2 cellular contexts compared by ENCODE assay signal in genomic region chr5:180074462-180074861, GRCh38.
A peak's percentile ranks its signal among the peaks of the same experiment; 100 is the strongest.
TF ChIP-seq lines count a peak whose summit lies in the region.

No MANE protein-coding gene starts in this region.

TF ChIP-seq in K562, 482 proteins besides CTCF, POLR2A, EP300 and RAD21:
- TF ChIP-seq HNRNPL (IDR thresholded peaks at IDR 0.05; ENCODE audit: low read depth, low read length) (no peak), ESRRA (IDR thresholded peaks at IDR 0.05; ENCODE audit: borderline replicate concordance, low read depth) (peak; percentile 90), SLC30A9 (CRISPR knock-in tag; IDR thresholded peaks at IDR 0.05) (no peak), MITF (IDR thresholded peaks at IDR 0.05) (no peak), POLR2H (tag; IDR thresholded peaks at IDR 0.05; ENCODE audit: low read depth) (no peak), ZNF41 (CRISPR knock-in tag; conservative IDR thresholded peaks at IDR 0.05) (no peak)
- TF ChIP-seq, protein P1, sequence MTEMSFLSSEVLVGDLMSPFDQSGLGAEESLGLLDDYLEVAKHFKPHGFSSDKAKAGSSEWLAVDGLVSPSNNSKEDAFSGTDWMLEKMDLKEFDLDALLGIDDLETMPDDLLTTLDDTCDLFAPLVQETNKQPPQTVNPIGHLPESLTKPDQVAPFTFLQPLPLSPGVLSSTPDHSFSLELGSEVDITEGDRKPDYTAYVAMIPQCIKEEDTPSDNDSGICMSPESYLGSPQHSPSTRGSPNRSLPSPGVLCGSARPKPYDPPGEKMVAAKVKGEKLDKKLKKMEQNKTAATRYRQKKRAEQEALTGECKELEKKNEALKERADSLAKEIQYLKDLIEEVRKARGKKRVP (CRISPR knock-in tag; IDR thresholded peaks at IDR 0.05), result no peak
TF ChIP-seq in K562: peak in this region for 1.

TF ChIP-seq in HepG2, 621 proteins besides CTCF, POLR2A, EP300 and RAD21:
- TF ChIP-seq, protein P2, sequence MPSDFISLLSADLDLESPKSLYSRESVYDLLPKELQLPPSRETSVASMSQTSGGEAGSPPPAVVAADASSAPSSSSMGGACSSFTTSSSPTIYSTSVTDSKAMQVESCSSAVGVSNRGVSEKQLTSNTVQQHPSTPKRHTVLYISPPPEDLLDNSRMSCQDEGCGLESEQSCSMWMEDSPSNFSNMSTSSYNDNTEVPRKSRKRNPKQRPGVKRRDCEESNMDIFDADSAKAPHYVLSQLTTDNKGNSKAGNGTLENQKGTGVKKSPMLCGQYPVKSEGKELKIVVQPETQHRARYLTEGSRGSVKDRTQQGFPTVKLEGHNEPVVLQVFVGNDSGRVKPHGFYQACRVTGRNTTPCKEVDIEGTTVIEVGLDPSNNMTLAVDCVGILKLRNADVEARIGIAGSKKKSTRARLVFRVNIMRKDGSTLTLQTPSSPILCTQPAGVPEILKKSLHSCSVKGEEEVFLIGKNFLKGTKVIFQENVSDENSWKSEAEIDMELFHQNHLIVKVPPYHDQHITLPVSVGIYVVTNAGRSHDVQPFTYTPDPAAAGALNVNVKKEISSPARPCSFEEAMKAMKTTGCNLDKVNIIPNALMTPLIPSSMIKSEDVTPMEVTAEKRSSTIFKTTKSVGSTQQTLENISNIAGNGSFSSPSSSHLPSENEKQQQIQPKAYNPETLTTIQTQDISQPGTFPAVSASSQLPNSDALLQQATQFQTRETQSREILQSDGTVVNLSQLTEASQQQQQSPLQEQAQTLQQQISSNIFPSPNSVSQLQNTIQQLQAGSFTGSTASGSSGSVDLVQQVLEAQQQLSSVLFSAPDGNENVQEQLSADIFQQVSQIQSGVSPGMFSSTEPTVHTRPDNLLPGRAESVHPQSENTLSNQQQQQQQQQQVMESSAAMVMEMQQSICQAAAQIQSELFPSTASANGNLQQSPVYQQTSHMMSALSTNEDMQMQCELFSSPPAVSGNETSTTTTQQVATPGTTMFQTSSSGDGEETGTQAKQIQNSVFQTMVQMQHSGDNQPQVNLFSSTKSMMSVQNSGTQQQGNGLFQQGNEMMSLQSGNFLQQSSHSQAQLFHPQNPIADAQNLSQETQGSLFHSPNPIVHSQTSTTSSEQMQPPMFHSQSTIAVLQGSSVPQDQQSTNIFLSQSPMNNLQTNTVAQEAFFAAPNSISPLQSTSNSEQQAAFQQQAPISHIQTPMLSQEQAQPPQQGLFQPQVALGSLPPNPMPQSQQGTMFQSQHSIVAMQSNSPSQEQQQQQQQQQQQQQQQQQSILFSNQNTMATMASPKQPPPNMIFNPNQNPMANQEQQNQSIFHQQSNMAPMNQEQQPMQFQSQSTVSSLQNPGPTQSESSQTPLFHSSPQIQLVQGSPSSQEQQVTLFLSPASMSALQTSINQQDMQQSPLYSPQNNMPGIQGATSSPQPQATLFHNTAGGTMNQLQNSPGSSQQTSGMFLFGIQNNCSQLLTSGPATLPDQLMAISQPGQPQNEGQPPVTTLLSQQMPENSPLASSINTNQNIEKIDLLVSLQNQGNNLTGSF (CRISPR knock-in tag; IDR thresholded peaks at IDR 0.05), result no peak
- TF ChIP-seq SRF (IDR thresholded peaks at IDR 0.05; ENCODE audit: low read depth, low read length), result no peak
- no peak for TF ChIP-seq NONO (IDR thresholded peaks at IDR 0.05)
- no peak for TF ChIP-seq NONO (CRISPR knock-in tag; conservative IDR thresholded peaks at IDR 0.05)
- no peak for TF ChIP-seq TSC22D2 (CRISPR knock-in tag; IDR thresholded peaks at IDR 0.05; ENCODE audit: borderline replicate concordance)
- TF ChIP-seq ATF1 (CRISPR knock-in tag; IDR thresholded peaks at IDR 0.05), result no peak
- TF ChIP-seq POLR2G (IDR thresholded peaks at IDR 0.05; ENCODE audit: low read depth, low read length), result no peak
- no peak for TF ChIP-seq TRAFD1 (CRISPR knock-in tag; IDR thresholded peaks at IDR 0.05; ENCODE audit: borderline replicate concordance)
